In genomic region chr5:57889558-57889957, GRCh38 we compare ENCODE assay signal across 9 cellular contexts.
DNase-seq lines count a peak whose midpoint lies in the region; ATAC-seq, FAIRE-seq and TF ChIP-seq lines count a peak whose summit lies in the region.
"Had no signal": no experiment of that assay in that cellular context is flagged by ENCODE, and none has a peak within 500 bp of the region (broad histone marks: within the 10 kb centered on the region; RNA-seq: fewer than 3 reads in every experiment).

No MANE protein-coding gene starts in this region.

- peak overlapping the region; percentile 89 for H3K27ac Mint-ChIP-seq in mesothelial cell of epicardium
- H3K27ac Mint-ChIP-seq in activated CD4-positive, alpha-beta memory T cell treated with anti-CD3 and anti-CD28 coated beads for 36 hours = no peak overlapping the region
- H3K27ac Mint-ChIP-seq in activated CD8-positive, alpha-beta T cell treated with anti-CD3 and anti-CD28 coated beads, Interleukin-2, amount 10 ng/mL, durations not matched to agents 7 days and 5 days = no peak overlapping the region

- TF ChIP-seq CTCF in D721Med (IDR thresholded peaks at IDR 0.05; ENCODE audit: insufficient read depth, missing control alignments) (peak; percentile 27), mesothelial cell of epicardium (IDR thresholded peaks at IDR 0.05; ENCODE audit: unreplicated experiment) (no peak)

- no peak for FAIRE-seq in D721Med (lab: Jason Lieb, UNC)
- FAIRE-seq: GM12878 had no signal

- intact Hi-C loops in activated CD4-positive, alpha-beta memory T cell treated with anti-CD3 and anti-CD28 coated beads for 36 hours (cut with micrococcal nuclease) = loop anchor here (5.0 kb wide), 1 partner anchor 573 kb away; the partner anchor contains the start of gene PLK2

- no peaks in the 10 kb centered on the region for H3K27me3 Mint-ChIP-seq in mesothelial cell of epicardium (ENCODE audit: low read depth)
- peaks cover 7% of the 10 kb centered on the region for H3K27me3 Mint-ChIP-seq in activated CD4-positive, alpha-beta memory T cell treated with anti-CD3 and anti-CD28 coated beads for 36 hours
- no peaks in the 10 kb centered on the region for H3K27me3 Mint-ChIP-seq in activated CD8-positive, alpha-beta T cell treated with anti-CD3 and anti-CD28 coated beads, Interleukin-2, amount 10 ng/mL, durations not matched to agents 7 days and 5 days (ENCODE audit: low read depth)

- CTCF ChIA-PET in activated CD4-positive, alpha-beta memory T cell treated with anti-CD3 and anti-CD28 coated beads for 36 hours (lab: Charles Lee) = no interaction called here
- CTCF ChIA-PET in activated CD8-positive, alpha-beta T cell treated with anti-CD3 and anti-CD28 coated beads, Interleukin-2, amount 10 ng/mL, durations not matched to agents 7 days and 5 days (lab: Charles Lee) = no interaction called here

- H3K36me3 Mint-ChIP-seq in mesothelial cell of epicardium = no peaks in the 10 kb centered on the region
- H3K36me3 Mint-ChIP-seq in activated CD4-positive, alpha-beta memory T cell treated with anti-CD3 and anti-CD28 coated beads for 36 hours = no peaks in the 10 kb centered on the region
- no peaks in the 10 kb centered on the region for H3K36me3 Mint-ChIP-seq in activated CD8-positive, alpha-beta T cell treated with anti-CD3 and anti-CD28 coated beads, Interleukin-2, amount 10 ng/mL, durations not matched to agents 7 days and 5 days (ENCODE audit: low read depth)

- peaks cover 56% of the 10 kb centered on the region for H3K4me1 Mint-ChIP-seq in mesothelial cell of epicardium
- no peaks in the 10 kb centered on the region for H3K4me1 Mint-ChIP-seq in activated CD4-positive, alpha-beta memory T cell treated with anti-CD3 and anti-CD28 coated beads for 36 hours (ENCODE audit: low read depth)
- no peaks in the 10 kb centered on the region for H3K4me1 Mint-ChIP-seq in activated CD8-positive, alpha-beta T cell treated with anti-CD3 and anti-CD28 coated beads, Interleukin-2, amount 10 ng/mL, durations not matched to agents 7 days and 5 days (ENCODE audit: low read depth)

- H3K9me3 Mint-ChIP-seq in mesothelial cell of epicardium = peaks cover 3% of the 10 kb centered on the region
- H3K9me3 Mint-ChIP-seq in activated CD4-positive, alpha-beta memory T cell treated with anti-CD3 and anti-CD28 coated beads for 36 hours = no peaks in the 10 kb centered on the region
- no peaks in the 10 kb centered on the region for H3K9me3 Mint-ChIP-seq in activated CD8-positive, alpha-beta T cell treated with anti-CD3 and anti-CD28 coated beads, Interleukin-2, amount 10 ng/mL, durations not matched to agents 7 days and 5 days (ENCODE audit: insufficient read depth)

- DNase-seq in D721Med (ENCODE audit: insufficient read length, low spot score) (no peak), NCI-H460 (ENCODE audit: extremely low read depth, low read depth) (peak; percentile 64), dermis microvascular lymphatic vessel endothelial cell (ENCODE audit: low read depth in 2 of 2) (peak; percentile 43 to 76), mesothelial cell of epicardium (ENCODE audit: low spot score in 2 of 2, unreplicated experiment in 2 of 2) (no peak)
- no peak for DNase-seq in activated CD4-positive, alpha-beta memory T cell treated with anti-CD3 and anti-CD28 coated beads for 36 hours
- DNase-seq in activated CD8-positive, alpha-beta T cell treated with anti-CD3 and anti-CD28 coated beads, Interleukin-2, amount 10 ng/mL, durations not matched to agents 7 days and 5 days = no peak
- no peak for DNase-seq in stimulated activated CD4-positive, alpha-beta T cell treated with anti-CD3 and anti-CD28 coated beads, Interleukin-12 subunit alpha, Interleukin-12 subunit beta, amount 100 ng/mL, for 4 hours

- H3K4me3 Mint-ChIP-seq in mesothelial cell of epicardium = no peak overlapping the region
- no peak overlapping the region for H3K4me3 Mint-ChIP-seq in activated CD4-positive, alpha-beta memory T cell treated with anti-CD3 and anti-CD28 coated beads for 36 hours
- no peak overlapping the region for H3K4me3 Mint-ChIP-seq in activated CD8-positive, alpha-beta T cell treated with anti-CD3 and anti-CD28 coated beads, Interleukin-2, amount 10 ng/mL, durations not matched to agents 7 days and 5 days

- ATAC-seq in GM18861 (IDR thresholded peaks at IDR 0.05; ENCODE audit: unreplicated experiment) = no peak
- no peak for ATAC-seq in activated CD8-positive, alpha-beta T cell treated with anti-CD3 and anti-CD28 coated beads, Interleukin-2, amount 10 ng/mL, durations not matched to agents 7 days and 5 days
- ATAC-seq: GM12878 had no signal

- POLR2A ChIA-PET in activated CD4-positive, alpha-beta memory T cell treated with anti-CD3 and anti-CD28 coated beads for 36 hours (lab: Charles Lee) = no interaction called here
- POLR2A ChIA-PET in activated CD8-positive, alpha-beta T cell treated with anti-CD3 and anti-CD28 coated beads, Interleukin-2, amount 10 ng/mL, durations not matched to agents 7 days and 5 days (lab: Charles Lee) = no interaction called here

Comparison
In these comparisons a context has a peak if more than half of its experiments do, and no peak if none do; other contexts are left out.
1. DNase-seq: peak in NCI-H460 (single experiment) and dermis microvascular lymphatic vessel endothelial cell (2 of 2); none in D721Med (single experiment), mesothelial cell of epicardium (0 of 2), activated CD4-positive, alpha-beta memory T cell treated with anti-CD3 and anti-CD28 coated beads for 36 hours (single experiment), activated CD8-positive, alpha-beta T cell treated with anti-CD3 and anti-CD28 coated beads, Interleukin-2, amount 10 ng/mL, durations not matched to agents 7 days and 5 days (single experiment) and stimulated activated CD4-positive, alpha-beta T cell treated with anti-CD3 and anti-CD28 coated beads, Interleukin-12 subunit alpha, Interleukin-12 subunit beta, amount 100 ng/mL, for 4 hours (single experiment).